Comparison of ENCODE assay signal across 25 cellular contexts in genomic region chr20:62639765-62640164, GRCh38. TPM values are rescaled to one million over a fixed set of nuclear protein-coding genes. Genes with fewer than 3 reads are reported as not detected.
DNase-seq lines count a peak whose midpoint lies in the region; ATAC-seq, FAIRE-seq and TF ChIP-seq lines count a peak whose summit lies in the region.
"Had no signal": no experiment of that assay in that cellular context is flagged by ENCODE, and none has a peak within 500 bp of the region (broad histone marks: within the 10 kb centered on the region; RNA-seq: fewer than 3 reads in every experiment).

No MANE protein-coding gene starts in this region.

- H3K27me3 Mint-ChIP-seq in type B pancreatic cell, result peaks cover 53% of the 10 kb centered on the region

- TF ChIP-seq POLR2A in HepG2 (IDR thresholded peaks at IDR 0.05; ENCODE audit: insufficient read depth in 1 of 2, low read depth in 2 of 2, low read length in 2 of 2) (no peak), right lobe of liver (IDR thresholded peaks at IDR 0.05) (no peak), K562 (conservative IDR thresholded peaks at IDR 0.05) (no peak)

- no peak overlapping the region for H3K23ac ChIP-seq in neuronal stem cell (ENCODE audit: low read depth, low read length, poor library complexity)

- H2BK120ac ChIP-seq in neuronal stem cell (ENCODE audit: low read depth, low read length), result no peak overlapping the region

- H4K8ac ChIP-seq in neuronal stem cell (ENCODE audit: low read depth, low read length), result no peak overlapping the region

- peak; percentile 51 for DNase-seq in HepG2 (ENCODE audit: low spot score)
- no peak for DNase-seq in right lobe of liver
- no peak for DNase-seq in K562 (ENCODE audit: extremely low read depth in 1 of 4, low spot score in 3 of 4)
- DNase-seq in neuronal stem cell (ENCODE audit: low spot score), result no peak
- no peak for DNase-seq in type B pancreatic cell (ENCODE audit: extremely low spot score, unreplicated experiment)
- DNase-seq in COR-L47 (lab: John Stamatoyannopoulos, UW), result no peak
- no peak for DNase-seq in HUDEP-2 (lab: John Stamatoyannopoulos, UW; ENCODE audit: unreplicated experiment in 76 of 76)
- DNase-seq: AML-193; CD4-positive, alpha-beta T cell; CD8-positive, alpha-beta T cell; DMS 273 treated with DMSO at 0.1 percent for 48 hours; DMS153; DMS53; DMS79; DND-41; EL; GDM1 had no signal

- intact Hi-C loops in HepG2 (cut with micrococcal nuclease; ENCODE audit: unreplicated experiment) (loop anchor here (1.0 kb wide), 1 partner anchor 15 kb away; no protein-coding TSS in a partner anchor), right lobe of liver (cut with DNase I) (no loop called here), K562 (cut with micrococcal nuclease) (no loop called here)

- POLR2A ChIA-PET in HepG2 (lab: Yijun Ruan, JAX) (interaction anchor here (0.8 to 3.7 kb wide), 9 partner anchors 10 to 271 kb away, joined by 3 to 20 read pairs (median 4); no protein-coding TSS in a partner anchor), K562 (lab: Yijun Ruan, JAX) (no interaction called here)

- H2BK15ac ChIP-seq in neuronal stem cell (ENCODE audit: low read length), result no peak overlapping the region

- H3K4me2 ChIP-seq in HepG2 (ENCODE audit: low read depth, low read length) (peak overlapping the region; percentile 62), K562 (ENCODE audit: insufficient read depth, low read length) (no peak overlapping the region), neuronal stem cell (ENCODE audit: insufficient read depth, low read length, poor library complexity, severe bottlenecking) (no peak overlapping the region)
- H3K4me2 ChIP-seq: A549 had no signal

- no peak overlapping the region for H3K4ac ChIP-seq in neuronal stem cell (ENCODE audit: low read length)

- H4K91ac ChIP-seq in neuronal stem cell (ENCODE audit: low read depth, low read length, poor library complexity), result no peak overlapping the region

- H3K9ac ChIP-seq in HepG2 (ENCODE audit: insufficient read depth, low read depth, low read length), result no peak overlapping the region; the same call in 1 of the 2 replicates
- H3K9ac ChIP-seq in K562 (ENCODE audit: insufficient read depth in 1 of 2, low read depth in 2 of 2, low read length in 2 of 2), result no peak overlapping the region
- no peak overlapping the region for H3K9ac ChIP-seq in neuronal stem cell (ENCODE audit: low read depth, low read length, poor library complexity)
- H3K9ac ChIP-seq: BLaER1 treated with 17β-estradiol and CSF1 and Interleukin-3, amounts not matched to agents 10 nM and 100 nM had no signal

- 0 out of 2 replicates have a peak, but pooled peaks cover 2% of the 10 kb centered on the region for H4K20me1 ChIP-seq in HepG2 (ENCODE audit: insufficient read depth, low read length)
- peaks cover 17% of the 10 kb centered on the region for H4K20me1 ChIP-seq in K562 (replicated peaks; ENCODE audit: control insufficient read depth, insufficient read depth, low read length)

- H3K36me3 ChIP-seq in HepG2 (replicated peaks in 1 of 2; ENCODE audit: control insufficient read depth in 1 of 2, insufficient read depth in 2 of 2, low read length in 2 of 2) (no peaks in the 10 kb centered on the region; a peak in 1 of 5 replicates), right lobe of liver (no peaks in the 10 kb centered on the region), K562 (ENCODE audit: control insufficient read depth, insufficient read depth, low read length) (peaks cover 15% of the 10 kb centered on the region; the same call in 1 of the 3 replicates), neuronal stem cell (replicated peaks in 1 of 2; ENCODE audit: control insufficient read depth in 2 of 2, insufficient read depth in 2 of 2, low read length in 2 of 2) (no peaks in the 10 kb centered on the region)

- peak overlapping the region in 1 of 3 experiments; percentile 55; a peak in 1 of 6 replicates for H3K4me3 ChIP-seq in HepG2 (replicated peaks in 1 of 3; ENCODE audit: insufficient read depth in 1 of 3, low read depth in 2 of 3, low read length in 3 of 3)
- no peak overlapping the region for H3K4me3 ChIP-seq in right lobe of liver
- no peak overlapping the region for H3K4me3 ChIP-seq in K562
- no peak overlapping the region for H3K4me3 ChIP-seq in neuronal stem cell (ENCODE audit: low read length in 2 of 2)
- H3K4me3 ChIP-seq: A549; BLaER1 treated with 17β-estradiol and CSF1 and Interleukin-3, amounts not matched to agents 10 nM and 100 nM; GM12878 had no signal

- H3K4me1 ChIP-seq in HepG2 (ENCODE audit: insufficient read depth, low read length), result peaks cover 90% of the 10 kb centered on the region
- peaks cover 0 to 13% (median 0%) of the 10 kb centered on the region in 4 donors for H3K4me1 ChIP-seq in right lobe of liver
- peaks cover 10 to 62% of the 10 kb centered on the region in 2 experiments for H3K4me1 ChIP-seq in K562 (replicated peaks in 1 of 2; ENCODE audit: control insufficient read depth in 2 of 2, insufficient read depth in 2 of 2, low read length in 2 of 2)
- H3K4me1 ChIP-seq in neuronal stem cell (ENCODE audit: control insufficient read depth in 2 of 2, insufficient read depth in 1 of 2, low read depth in 1 of 2, low read length in 2 of 2), result peaks cover 0 to 13% of the 10 kb centered on the region in 2 donors

- peaks cover 4% of the 10 kb centered on the region for H3K9me1 ChIP-seq in K562 (ENCODE audit: control insufficient read depth, insufficient read depth, low read length)

- peaks cover 21% of the 10 kb centered on the region for H3K4me1 Mint-ChIP-seq in type B pancreatic cell (ENCODE audit: unreplicated experiment)

- WGBS in HepG2 (ENCODE audit: low lambda C conversion rate), result 2% methylated on average over 9 of the region's 9 CpGs
- WGBS in right lobe of liver (ENCODE audit: insufficient coverage, low coverage, low lambda C conversion rate, missing lambda C conversion rate), result 53% methylated on average over 9 of the region's 9 CpGs
- WGBS in K562 (ENCODE audit: insufficient coverage, low coverage, missing lambda C conversion rate), result 65% methylated on average over 8 of the region's 9 CpGs
- no CpG with 5 or more reads among the region's 9 CpGs for WGBS in neuronal stem cell (ENCODE audit: extremely low coverage in 2 of 2, insufficient read length in 2 of 2, insufficient replicate concordance in 1 of 2), 2 donors

- H3K14ac ChIP-seq in neuronal stem cell (ENCODE audit: low read length), result no peak overlapping the region

- no peak overlapping the region for H3K27ac Mint-ChIP-seq in type B pancreatic cell
- H3K27ac Mint-ChIP-seq: B cell; CD4-positive, alpha-beta T cell; CD8-positive, alpha-beta T cell had no signal

- no TSS peak for BruUV-seq in HepG2 (replicated peaks; lab: Mats Ljungman, UMichigan)
- no TSS peak for BruUV-seq in K562 (replicated peaks; lab: Mats Ljungman, UMichigan)

- no peak overlapping the region for H2BK12ac ChIP-seq in neuronal stem cell (ENCODE audit: low read length)

- H3K9me3 Mint-ChIP-seq in type B pancreatic cell, result no peaks in the 10 kb centered on the region
- H3K9me3 Mint-ChIP-seq: CD4-positive, alpha-beta T cell; CD8-positive, alpha-beta T cell had no signal

- TF ChIP-seq RAD21 in HepG2 (CRISPR knock-in tag; IDR thresholded peaks at IDR 0.05), result no peak
- TF ChIP-seq RAD21 in K562 (CRISPR knock-in tag; conservative IDR thresholded peaks at IDR 0.05 in 1 of 2, IDR thresholded peaks at IDR 0.05 in 1 of 2), result no peak

- no peak overlapping the region for H2BK5ac ChIP-seq in neuronal stem cell (ENCODE audit: low read length)

- CTCF ChIA-PET in HepG2 (lab: Yijun Ruan, JAX; ENCODE audit: low intra/inter-chr PET ratio, low total read pairs), result no interaction called here
- CTCF ChIA-PET in K562 (lab: Yijun Ruan, JAX; ENCODE audit: low intra/inter-chr PET ratio), result no interaction called here

- H3K79me1 ChIP-seq in neuronal stem cell (ENCODE audit: low read depth, low read length), result no peaks in the 10 kb centered on the region

- peak; percentile 95 for FAIRE-seq in HepG2 (lab: Jason Lieb, UNC)
- peak; percentile 23 for FAIRE-seq in K562 (lab: Jason Lieb, UNC)
- FAIRE-seq: A549, GM12878, GM18507 had no signal

- H3K27me3 ChIP-seq in HepG2 (ENCODE audit: control insufficient read depth in 1 of 2, insufficient read depth in 2 of 2, low read length in 2 of 2), result peaks cover 20 to 36% of the 10 kb centered on the region in 2 experiments
- H3K27me3 ChIP-seq in right lobe of liver, result peaks cover 0 to 9% of the 10 kb centered on the region in 2 donors
- H3K27me3 ChIP-seq in K562 (ENCODE audit: control insufficient read depth in 2 of 2, insufficient read depth in 2 of 2, low read length in 2 of 2), result peaks cover 4 to 23% of the 10 kb centered on the region in 2 experiments; a peak in 3 of 5 replicates
- H3K27me3 ChIP-seq in neuronal stem cell (ENCODE audit: control insufficient read depth in 3 of 3, insufficient read depth in 3 of 3, low read depth in 1 of 3, low read length in 3 of 3), result peaks cover 7 to 99% (median 43%) of the 10 kb centered on the region in 3 experiments

- H3K4me3 Mint-ChIP-seq in type B pancreatic cell, result peak overlapping the region; percentile 46
- H3K4me3 Mint-ChIP-seq: B cell; CD4-positive, alpha-beta T cell; CD8-positive, alpha-beta T cell had no signal

- no peak for TF ChIP-seq CTCF in HepG2 (CRISPR knock-in tag; IDR thresholded peaks at IDR 0.05)
- TF ChIP-seq CTCF in right lobe of liver (IDR thresholded peaks at IDR 0.05), result no peak
- TF ChIP-seq CTCF in K562 (IDR thresholded peaks at IDR 0.05 in 2 of 3, conservative IDR thresholded peaks at IDR 0.05 in 1 of 3; ENCODE audit: insufficient read depth in 2 of 3, low read depth in 1 of 3, low read length in 3 of 3), result no peak
- no peak for TF ChIP-seq CTCF in type B pancreatic cell (conservative IDR thresholded peaks at IDR 0.05)

- TF ChIP-seq EP300 in HepG2 (IDR thresholded peaks at IDR 0.05; ENCODE audit: low read depth in 2 of 2, low read length in 2 of 2) (peak in 1 of 2 experiments; percentile 84; a peak in 2 of 4 replicates), HepG2 (CRISPR knock-in tag; IDR thresholded peaks at IDR 0.05; ENCODE audit: borderline replicate concordance) (no peak), K562 (IDR thresholded peaks at IDR 0.05; ENCODE audit: low read length) (no peak)

- H3K9me3 ChIP-seq in HepG2 (ENCODE audit: low read length) (no peaks in the 10 kb centered on the region), right lobe of liver (no peaks in the 10 kb centered on the region), K562 (replicated peaks; ENCODE audit: control insufficient read depth, insufficient read depth, low read depth, low read length) (no peaks in the 10 kb centered on the region; the same call in 1 of the 2 replicates), neuronal stem cell (replicated peaks in 1 of 2; ENCODE audit: control insufficient read depth in 2 of 2, insufficient read depth in 1 of 2, low read depth in 1 of 2, low read length in 2 of 2) (no peaks in the 10 kb centered on the region)
- H3K9me3 ChIP-seq: A549; BLaER1 treated with 17β-estradiol and CSF1 and Interleukin-3, amounts not matched to agents 10 nM and 100 nM had no signal

- H3K18ac ChIP-seq in neuronal stem cell (ENCODE audit: low read length), result no peak overlapping the region

- in situ Hi-C loops in HepG2 (cut with HindIII; ENCODE audit: extremely low pct_ligation_motif_present, low pct_unique_long_range_greater_than_20kb) (no loop called here), K562 (cut with MboI) (no loop called here)

- no peak overlapping the region for H2AFZ ChIP-seq in HepG2 (ENCODE audit: low read length)
- H2AFZ ChIP-seq in K562 (ENCODE audit: low read depth, low read length), result no peak overlapping the region
- no peak overlapping the region for H2AFZ ChIP-seq in neuronal stem cell (ENCODE audit: low read length)

- ATAC-seq in HepG2 (peak; percentile 7), right lobe of liver (no peak), K562 (no peak), HG02840 (IDR thresholded peaks at IDR 0.05; ENCODE audit: low FRiP score, unreplicated experiment) (no peak)
- ATAC-seq: A549; CD8-positive, alpha-beta T cell; GM12878 had no signal

- H3K79me2 ChIP-seq in HepG2 (ENCODE audit: insufficient read depth, low read length), result peaks cover 22% of the 10 kb centered on the region
- H3K79me2 ChIP-seq in K562 (ENCODE audit: control insufficient read depth, insufficient read depth, low read length), result peaks cover 23% of the 10 kb centered on the region

- H3K27ac ChIP-seq in HepG2 (ENCODE audit: extremely low read length, insufficient read depth, low read length) (no peak overlapping the region), right lobe of liver (no peak overlapping the region), K562 (ENCODE audit: extremely low read depth, low read depth, low read length) (no peak overlapping the region), neuronal stem cell (replicated peaks; ENCODE audit: low read length) (no peak overlapping the region)
- H3K27ac ChIP-seq: 22Rv1; A549; BLaER1 treated with 17β-estradiol and CSF1 and Interleukin-3, amounts not matched to agents 10 nM and 100 nM; C4-2B had no signal

- H2AK5ac ChIP-seq in neuronal stem cell (ENCODE audit: low read depth, low read length), result peak overlapping the region; percentile 37

- no peaks in the 10 kb centered on the region for H3K36me3 Mint-ChIP-seq in type B pancreatic cell
- H3K36me3 Mint-ChIP-seq: CD8-positive, alpha-beta T cell had no signal

RNA-seq across cellular contexts. Expression of gene SLCO4A1, which starts 2.5 kb away (rescaled TPM):
- total RNA-seq in HepG2 (2016; rRNA removed; fragmentation: Illumina TruSeq; extraction: Trizol) (23.8 and 55.5 TPM in 2 replicates), right lobe of liver (1 to 10 TPM in 5 of 6 experiments, under 1 TPM in 1; 0.93 to 8.8 (median 4.3) TPM), K562 (2014; rRNA removed) (16.2 and 26.3 TPM in 2 replicates), K562 (2014; rRNA removed; fragmentation: Illumina TruSeq; extraction: Trizol) (6.8 and 7.3 TPM in 2 replicates), K562 (2015; rRNA removed; fragmentation: Illumina TruSeq; extraction: Trizol) (12.1 and 13.9 TPM in 2 replicates), K562 (2021) (21.9 and 25.2 TPM in 2 replicates), type B pancreatic cell (ENCODE audit: low replicate concordance) (2.6 and 5.3 TPM in 2 replicates)
- total RNA-seq in HepG2 (2016; cell fraction: cytosol; rRNA removed; fragmentation: Illumina TruSeq; extraction: Trizol; ENCODE audit: low read depth), result 21.3 and 22.4 TPM in 2 replicates
- 20.7 and 58.6 TPM in 2 replicates for total RNA-seq in HepG2 (2016; cell fraction: insoluble cytoplasmic fraction; rRNA removed; fragmentation: Illumina TruSeq; extraction: Trizol)
- total RNA-seq in HepG2 (2016; cell fraction: membrane; rRNA removed; fragmentation: Illumina TruSeq; extraction: Trizol), result 31.3 and 32.0 TPM in 2 replicates
- total RNA-seq in HepG2 (2016; cell fraction: nucleus; rRNA removed; fragmentation: Illumina TruSeq; extraction: Trizol), result 55.7 and 65.4 TPM in 2 replicates
- polyA plus RNA-seq in HepG2 (2011; rRNA removed) (91.3 and 112 TPM in 2 replicates), K562 (2011; rRNA removed) (12.3 and 13.2 TPM in 2 replicates), K562 (2014; fragmentation: Illumina TruSeq; extraction: Trizol) (13.6 and 15.4 TPM in 2 replicates), K562 (2014; fragmentation: Nextera tagmentation; extraction: Ambion mirVana) (1 to 10 TPM; 1.6 to 3.1 TPM), K562 (2014; rRNA removed) (12.8 and 17.7 TPM in 2 replicates)
- 53.2 and 96.9 TPM in 2 replicates for polyA plus RNA-seq in HepG2 (2011; cell fraction: cytosol; rRNA removed)
- 133 and 239 TPM in 2 replicates for polyA plus RNA-seq in HepG2 (2011; cell fraction: nucleus; rRNA removed)
- polyA plus RNA-seq in HepG2 (2012), result 48.1 and 97.6 TPM in 2 replicates
- polyA plus RNA-seq in HepG2 (2016; cell fraction: cytosol; fragmentation: Illumina TruSeq; extraction: Trizol; ENCODE audit: low read depth), result 14.3 and 17.6 TPM in 2 replicates
- 25.9 and 26.2 TPM in 2 replicates for polyA plus RNA-seq in HepG2 (2016; cell fraction: insoluble cytoplasmic fraction; fragmentation: Illumina TruSeq; extraction: Trizol; ENCODE audit: low read depth)
- 21.9 and 22.4 TPM in 2 replicates for polyA plus RNA-seq in HepG2 (2016; cell fraction: membrane; fragmentation: Illumina TruSeq; extraction: Trizol; ENCODE audit: low read depth)
- polyA plus RNA-seq in HepG2 (2016; cell fraction: nucleus; fragmentation: Illumina TruSeq; extraction: Trizol; ENCODE audit: insufficient read depth, low read depth), result 114 and 125 TPM in 2 replicates
- 44.0 and 104 TPM in 2 replicates for polyA minus RNA-seq in HepG2 (2011; rRNA and poly(A)+ RNA removed; ENCODE audit: low replicate concordance)
- polyA minus RNA-seq in HepG2 (2011; cell fraction: cytosol; rRNA and poly(A)+ RNA removed), result 27.7 and 39.2 TPM in 2 replicates
- 31.2 and 42.4 TPM in 2 replicates for polyA minus RNA-seq in HepG2 (2011; cell fraction: nucleus; rRNA and poly(A)+ RNA removed)
- total RNA-seq in K562 (2011; cell fraction: chromatin; rRNA removed; ENCODE audit: low replicate concordance), result 21.8 and 48.7 TPM in 2 replicates
- 35.3 and 40.5 TPM in 2 replicates for total RNA-seq in K562 (2011; cell fraction: nucleolus; rRNA removed)
- total RNA-seq in K562 (2011; cell fraction: nucleoplasm; rRNA removed), result 24.4 TPM in 2 replicates
- polyA plus RNA-seq in K562 (2011; cell fraction: cytosol; rRNA removed), result 10.5 and 25.9 TPM in 2 replicates
- 46.8 and 83.4 TPM in 2 replicates for polyA plus RNA-seq in K562 (2011; cell fraction: nucleus; rRNA removed)
- 6.1 and 15.2 TPM in 2 replicates for polyA plus RNA-seq in K562 (2012)
- polyA minus RNA-seq in K562 (2011; rRNA and poly(A)+ RNA removed), result 5.1 and 5.5 TPM in 2 replicates
- 13.4 and 13.6 TPM in 2 replicates for polyA minus RNA-seq in K562 (2011; cell fraction: cytosol; rRNA and poly(A)+ RNA removed)
- 11.7 and 15.8 TPM in 2 replicates for polyA minus RNA-seq in K562 (2011; cell fraction: nucleus; rRNA and poly(A)+ RNA removed)
- polyA plus RNA-seq in neuronal stem cell (2013, experiment 1 of 2), result 3.5 TPM
- polyA plus RNA-seq in neuronal stem cell (2013, experiment 2 of 2), result 3.9 TPM

Comparison
In these comparisons a context has a peak if more than half of its experiments do, and no peak if none do; other contexts are left out.
1. Of the 241 proteins assayed by ChIP-seq in both HepG2 and K562: peak only in HepG2: ARID3A, ATF2, BCL6, BRCA1, CCAR2, CEBPG and 59 more; only in K562: none; in both: none; in neither: 166; mixed calls (peak in some experiments, not most) for 10.